Comparison of ENCODE assay signal across 8 cellular contexts in genomic region chr10:17742918-17743317, GRCh38. TPM values are rescaled to one million over a fixed set of nuclear protein-coding genes. Genes with fewer than 3 reads are reported as not detected.
DNase-seq lines count a peak whose midpoint lies in the region; ATAC-seq, FAIRE-seq and TF ChIP-seq lines count a peak whose summit lies in the region.

No MANE protein-coding gene starts in this region.

- ATAC-seq in GM19035 (IDR thresholded peaks at IDR 0.05; ENCODE audit: unreplicated experiment) = peak; percentile 64
- no peak for ATAC-seq in gastroesophageal sphincter
- ATAC-seq in HG03520 (IDR thresholded peaks at IDR 0.05; ENCODE audit: unreplicated experiment) = no peak

- intact Hi-C loops in activated T-helper 1 cell treated with anti-CD3 and anti-CD28 coated beads, Interleukin-12 subunit alpha, Interleukin-12 subunit beta, Interleukin-2, Interleukin-4 antibody, amounts not matched to agents 30 ng/mL and 10 ng/mL and 1 ng/mL, durations not matched to agents 14 hours and 24 hours and 36 hours (cut with micrococcal nuclease) = loop anchor here (1.0 kb wide), 1 partner anchor 136 kb away; no protein-coding TSS in a partner anchor
- intact Hi-C loops in prostate gland (cut with DNase I) = no loop called here

- WGBS in gastroesophageal sphincter (ENCODE audit: low coverage in 1 of 2), 2 donors = 5 to 21% methylated on average over 7 to 14 of the region's 14 CpGs
- WGBS in prostate gland = 28% methylated on average over 14 of the region's 14 CpGs

- FAIRE-seq in urothelium cell line (lab: Jason Lieb, UNC) = no peak

- no peaks in the 10 kb centered on the region for H3K36me3 Mint-ChIP-seq in activated T-helper 1 cell treated with anti-CD3 and anti-CD28 coated beads, Interleukin-12 subunit alpha, Interleukin-12 subunit beta, Interleukin-2, Interleukin-4 antibody, amounts not matched to agents 30 ng/mL and 10 ng/mL and 1 ng/mL, durations not matched to agents 14 hours and 24 hours and 36 hours (ENCODE audit: low read depth)

- H3K9me3 Mint-ChIP-seq in activated T-helper 1 cell treated with anti-CD3 and anti-CD28 coated beads, Interleukin-12 subunit alpha, Interleukin-12 subunit beta, Interleukin-2, Interleukin-4 antibody, amounts not matched to agents 30 ng/mL and 10 ng/mL and 1 ng/mL, durations not matched to agents 14 hours and 24 hours and 36 hours = no peaks in the 10 kb centered on the region

- H3K4me3 Mint-ChIP-seq in activated T-helper 1 cell treated with anti-CD3 and anti-CD28 coated beads, Interleukin-12 subunit alpha, Interleukin-12 subunit beta, Interleukin-2, Interleukin-4 antibody, amounts not matched to agents 30 ng/mL and 10 ng/mL and 1 ng/mL, durations not matched to agents 14 hours and 24 hours and 36 hours = no peak overlapping the region

- H3K27ac Mint-ChIP-seq in activated T-helper 1 cell treated with anti-CD3 and anti-CD28 coated beads, Interleukin-12 subunit alpha, Interleukin-12 subunit beta, Interleukin-2, Interleukin-4 antibody, amounts not matched to agents 30 ng/mL and 10 ng/mL and 1 ng/mL, durations not matched to agents 14 hours and 24 hours and 36 hours = no peak overlapping the region

- peaks cover 0 to 7% (median 0%) of the 10 kb centered on the region in 3 donors for H3K4me1 ChIP-seq in gastroesophageal sphincter
- no peaks in the 10 kb centered on the region for H3K4me1 ChIP-seq in prostate gland (replicated peaks)

- H3K4me3 ChIP-seq in gastroesophageal sphincter (no peak overlapping the region), prostate gland (no peak overlapping the region)

- no peak for TF ChIP-seq EP300 in gastroesophageal sphincter (IDR thresholded peaks at IDR 0.05)

- H3K9me3 ChIP-seq in gastroesophageal sphincter = no peaks in the 10 kb centered on the region
- H3K9me3 ChIP-seq in prostate gland = no peaks in the 10 kb centered on the region

- peaks cover 14% of the 10 kb centered on the region for H3K4me1 Mint-ChIP-seq in activated T-helper 1 cell treated with anti-CD3 and anti-CD28 coated beads, Interleukin-12 subunit alpha, Interleukin-12 subunit beta, Interleukin-2, Interleukin-4 antibody, amounts not matched to agents 30 ng/mL and 10 ng/mL and 1 ng/mL, durations not matched to agents 14 hours and 24 hours and 36 hours (ENCODE audit: low read depth)

- TF ChIP-seq POLR2A in gastroesophageal sphincter (IDR thresholded peaks at IDR 0.05) (no peak), prostate gland (IDR thresholded peaks at IDR 0.05) (no peak)

- TF ChIP-seq CTCF in gastroesophageal sphincter (IDR thresholded peaks at IDR 0.05) (peak; percentile 82 to 96 (median 89)), prostate gland (IDR thresholded peaks at IDR 0.05) (peak; percentile 59 to 79 (median 74))

- no peaks in the 10 kb centered on the region for H3K36me3 ChIP-seq in gastroesophageal sphincter
- H3K36me3 ChIP-seq in prostate gland = no peaks in the 10 kb centered on the region

- H3K27ac ChIP-seq in gastroesophageal sphincter = no peak overlapping the region
- H3K27ac ChIP-seq in prostate gland = no peak overlapping the region

- H3K27me3 ChIP-seq in gastroesophageal sphincter (no peaks in the 10 kb centered on the region), prostate gland (replicated peaks; ENCODE audit: insufficient read depth) (no peaks in the 10 kb centered on the region)

- DNase-seq in AG08395 (ENCODE audit: low spot score) = peak; percentile 57
- peak; percentile 78 for DNase-seq in OCI-M1 (lab: John Stamatoyannopoulos, UW)
- DNase-seq in activated T-helper 1 cell treated with anti-CD3 and anti-CD28 coated beads, Interleukin-12 subunit alpha, Interleukin-12 subunit beta, Interleukin-2, Interleukin-4 antibody, amounts not matched to agents 30 ng/mL and 10 ng/mL and 1 ng/mL, durations not matched to agents 14 hours and 24 hours and 36 hours (ENCODE audit: low spot score) = peak; percentile 37
- peak; percentile 20 for DNase-seq in prostate gland (ENCODE audit: low spot score)
- DNase-seq in urothelium cell line (ENCODE audit: low spot score) = peak; percentile 62

- H3K27me3 Mint-ChIP-seq in activated T-helper 1 cell treated with anti-CD3 and anti-CD28 coated beads, Interleukin-12 subunit alpha, Interleukin-12 subunit beta, Interleukin-2, Interleukin-4 antibody, amounts not matched to agents 30 ng/mL and 10 ng/mL and 1 ng/mL, durations not matched to agents 14 hours and 24 hours and 36 hours (ENCODE audit: insufficient read depth) = no peaks in the 10 kb centered on the region

RNA-seq across cellular contexts. Expression of gene TMEM236, which starts 9.1 kb away (rescaled TPM):
- total RNA-seq in activated T-helper 1 cell treated with anti-CD3 and anti-CD28 coated beads, Interleukin-12 subunit alpha, Interleukin-12 subunit beta, Interleukin-2, Interleukin-4 antibody, amounts not matched to agents 30 ng/mL and 10 ng/mL and 1 ng/mL, durations not matched to agents 14 hours and 24 hours and 36 hours = 0.05 TPM in 1 of 2 replicates, not detected in the other
- total RNA-seq in gastroesophageal sphincter (1 to 10 TPM in 1 of 4 donors, under 1 TPM in 3; 0.16 to 1.6 (median 0.63) TPM), prostate gland (under 1 TPM; 0.14 to 0.45 TPM)

Comparison
In these comparisons a context has a peak if more than half of its experiments do, and no peak if none do; other contexts are left out.
1. DNase-seq: peak in every context shown above with its lines; median percentile 78 in OCI-M1; 62 in urothelium cell line; 57 in AG08395; 37 in activated T-helper 1 cell treated with anti-CD3 and anti-CD28 coated beads, Interleukin-12 subunit alpha, Interleukin-12 subunit beta, Interleukin-2, Interleukin-4 antibody, amounts not matched to agents 30 ng/mL and 10 ng/mL and 1 ng/mL, durations not matched to agents 14 hours and 24 hours and 36 hours; 20 in prostate gland.